Comparison of ENCODE assay signal across 11 cellular contexts in the genomic region with DNA sequence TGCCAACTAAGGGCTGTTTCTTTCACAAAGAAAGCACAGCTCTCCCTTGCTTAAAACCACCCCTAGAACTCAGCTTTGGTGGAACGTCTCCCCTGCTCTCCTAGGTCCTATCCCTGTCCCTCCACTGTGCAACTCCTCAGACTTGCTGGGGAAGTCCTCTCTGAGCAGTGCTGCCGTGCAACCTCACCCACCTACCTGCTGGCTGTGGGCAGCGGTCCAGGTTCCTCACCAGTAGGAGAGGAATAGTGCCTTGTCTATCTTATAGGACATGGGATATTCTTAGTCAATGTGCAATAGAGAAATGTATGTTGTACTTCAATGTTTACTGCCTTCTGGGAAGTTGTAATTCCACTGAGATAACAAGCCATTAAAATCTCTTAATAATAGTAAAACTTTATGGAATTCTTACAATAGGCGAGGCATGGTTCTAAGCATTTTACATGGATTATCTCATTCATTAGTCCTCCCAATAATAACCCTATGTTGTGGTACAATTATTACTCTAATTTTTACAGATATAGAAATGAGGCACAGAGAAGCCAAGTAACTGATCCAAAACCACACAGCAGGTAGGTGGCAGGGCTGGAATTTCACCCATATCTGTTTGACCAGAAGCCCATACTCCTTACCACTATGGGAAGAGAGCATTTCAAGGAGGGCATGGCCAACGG. TPM values are rescaled to one million over a fixed set of nuclear protein-coding genes. Genes with fewer than 3 reads are reported as not detected.
DNase-seq lines count a peak whose midpoint lies in the region; ATAC-seq and TF ChIP-seq lines count a peak whose summit lies in the region.
"Had no signal": no experiment of that assay in that cellular context is flagged by ENCODE, and none has a peak within 500 bp of the region (broad histone marks: within the 10 kb centered on the region; RNA-seq: fewer than 3 reads in every experiment).

No MANE protein-coding gene starts in this region.

- H3K4me3 ChIP-seq in left ventricle myocardium inferior = peak overlapping the region; percentile 45
- no peak overlapping the region for H3K4me3 ChIP-seq in prostate gland
- H3K4me3 ChIP-seq in aorta (ENCODE audit: low read length in 2 of 2) = no peak overlapping the region

- peaks cover 13% of the 10 kb centered on the region for H3K4me1 Mint-ChIP-seq in glutamatergic neuron (ENCODE audit: low read depth, unreplicated experiment)

- H3K27me3 Mint-ChIP-seq in glutamatergic neuron (ENCODE audit: unreplicated experiment) = peaks cover 7% of the 10 kb centered on the region
- H3K27me3 Mint-ChIP-seq: progenitor cell of endocrine pancreas had no signal

- TF ChIP-seq POLR2A in prostate gland (IDR thresholded peaks at IDR 0.05) = no peak

- ATAC-seq in left cardiac atrium = no peak
- no peak for ATAC-seq in aorta (ENCODE audit: low FRiP score)
- ATAC-seq in GM18517 (IDR thresholded peaks at IDR 0.05; ENCODE audit: unreplicated experiment) = no peak

- peak overlapping the region; percentile 17 for H3K27ac Mint-ChIP-seq in glutamatergic neuron (ENCODE audit: unreplicated experiment)

- no peaks in the 10 kb centered on the region for H3K36me3 Mint-ChIP-seq in glutamatergic neuron (ENCODE audit: unreplicated experiment)

- H3K27me3 ChIP-seq in left ventricle myocardium inferior (ENCODE audit: low read depth) (no peaks in the 10 kb centered on the region), prostate gland (replicated peaks; ENCODE audit: insufficient read depth) (no peaks in the 10 kb centered on the region), aorta (ENCODE audit: control insufficient read depth in 1 of 2, insufficient read depth in 2 of 2, low read length in 1 of 2) (no peaks in the 10 kb centered on the region)

- peaks cover 3% of the 10 kb centered on the region for H3K9me3 Mint-ChIP-seq in glutamatergic neuron (ENCODE audit: unreplicated experiment)

- H3K4me3 Mint-ChIP-seq in glutamatergic neuron (ENCODE audit: unreplicated experiment) = no peak overlapping the region

- intact Hi-C loops in left ventricle myocardium inferior (cut with micrococcal nuclease) = no loop called here
- intact Hi-C loops in left cardiac atrium (cut with DNase I) = no loop called here
- intact Hi-C loops in prostate gland (cut with DNase I) = loop anchor here (5.0 kb wide), 1 partner anchor 105 kb away; a partner anchor contains a TSS
- intact Hi-C loops in aorta (cut with DNase I) = loop anchor here (5.0 kb wide), 2 partner anchors 100 to 105 kb away; a partner anchor contains a TSS

- no peaks in the 10 kb centered on the region for H3K36me3 ChIP-seq in left ventricle myocardium inferior
- H3K36me3 ChIP-seq in prostate gland = no peaks in the 10 kb centered on the region
- no peaks in the 10 kb centered on the region for H3K36me3 ChIP-seq in aorta (ENCODE audit: control insufficient read depth in 1 of 2, insufficient read depth in 2 of 2, low read length in 1 of 2)

- H3K9me3 ChIP-seq in left ventricle myocardium inferior (replicated peaks) (no peaks in the 10 kb centered on the region), prostate gland (no peaks in the 10 kb centered on the region), aorta (ENCODE audit: control insufficient read depth, low read length) (no peaks in the 10 kb centered on the region)

- no peak for DNase-seq in left ventricle myocardium inferior
- no peak for DNase-seq in left cardiac atrium
- no peak for DNase-seq in glutamatergic neuron
- DNase-seq in prostate gland (ENCODE audit: low spot score) = peak; percentile 53
- DNase-seq in aorta = peak in 1 of 2 donors; percentile 48
- DNase-seq in cerebellar cortex (ENCODE audit: low spot score) = no peak
- no peak for DNase-seq in stimulated activated CD4-positive, alpha-beta T cell treated with anti-CD3 and anti-CD28 coated beads, Interleukin-15, amount 100 ng/mL, for 24 hours
- DNase-seq: activated naive CD4-positive, alpha-beta T cell; NCI-H1048 had no signal

- H3K27ac ChIP-seq in left ventricle myocardium inferior (replicated peaks) (peak overlapping the region; percentile 97), prostate gland (peak overlapping the region; percentile 68 to 81), aorta (ENCODE audit: low read depth in 1 of 2, low read length in 2 of 2) (peak overlapping the region; percentile 71 to 99)

- TF ChIP-seq CTCF in left ventricle myocardium inferior (IDR thresholded peaks at IDR 0.05; ENCODE audit: borderline replicate concordance) (no peak), glutamatergic neuron (IDR thresholded peaks at IDR 0.05; ENCODE audit: partially characterized antibody, unreplicated experiment) (no peak), prostate gland (IDR thresholded peaks at IDR 0.05) (no peak)

- peaks cover 100% of the 10 kb centered on the region for H3K4me1 ChIP-seq in left ventricle myocardium inferior
- peaks cover 12% of the 10 kb centered on the region for H3K4me1 ChIP-seq in prostate gland (replicated peaks)
- peaks cover 0 to 2% of the 10 kb centered on the region in 2 donors for H3K4me1 ChIP-seq in aorta (ENCODE audit: control insufficient read depth in 1 of 2, insufficient read depth in 2 of 2, low read length in 2 of 2)

- WGBS in prostate gland = 47% methylated on average over 5 of the region's 5 CpGs
- 70 to 78% methylated on average over 5 of the region's 5 CpGs for WGBS in aorta, 2 donors

RNA-seq across cellular contexts. Expression of a gene that starts 51.6 kb away (rescaled TPM):
- total RNA-seq in left ventricle myocardium inferior = 9.0 TPM
- total RNA-seq in left cardiac atrium = 10 to 100 TPM; 14.8 to 18.8 TPM
- total RNA-seq in glutamatergic neuron (ENCODE audit: unreplicated experiment) = 30.7 TPM
- 10 to 100 TPM; 22.2 to 23.5 TPM for total RNA-seq in prostate gland
- total RNA-seq in aorta = 10 to 100 TPM; 15.6 to 15.9 TPM
- 10 to 100 TPM in 1 of 2 donors, 1 to 10 TPM in 1; 5.3 to 16.6 TPM for polyA plus RNA-seq in aorta

Comparison
In these comparisons a context has a peak if more than half of its experiments do, and no peak if none do; other contexts are left out.
1. intact Hi-C loops: an anchor here in prostate gland (5.0 kb wide) and aorta (5.0 kb wide); none called in left ventricle myocardium inferior and left cardiac atrium.